ENCODE assay signal across 18 cellular contexts in the genomic region with DNA sequence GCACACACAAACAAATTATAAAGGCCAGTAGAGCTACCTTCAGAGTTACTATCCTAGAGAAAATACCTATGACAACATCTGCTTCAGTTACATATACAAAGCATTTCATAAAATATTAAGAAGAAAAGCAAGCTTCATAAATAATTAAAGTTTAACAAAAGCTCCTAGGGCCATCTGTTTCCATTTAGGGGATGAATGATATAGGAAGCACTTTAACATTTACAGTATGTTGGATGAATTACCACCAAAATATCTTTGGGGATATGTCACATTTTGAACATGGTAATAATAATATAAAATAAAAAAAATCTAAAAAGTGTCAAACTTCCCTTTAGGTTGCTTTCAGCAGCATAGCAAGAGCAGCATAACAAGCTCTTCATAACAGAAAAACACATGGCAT.
A peak's percentile ranks its signal among the peaks of the same experiment; 100 is the strongest.
DNase-seq lines count a peak whose midpoint lies in the region; ATAC-seq lines count a peak whose summit lies in the region.
"Had no signal": no experiment of that assay in that cellular context is flagged by ENCODE, and none has a peak within 500 bp of the region (broad histone marks: within the 10 kb centered on the region; RNA-seq: fewer than 3 reads in every experiment).

No MANE protein-coding gene starts in this region.

- H3K36me3 ChIP-seq in SK-N-MC (ENCODE audit: insufficient read depth, low read length) = peaks cover 4% of the 10 kb centered on the region
- H3K36me3 ChIP-seq: BE2C had no signal

- peak; percentile 35 for DNase-seq in EH (ENCODE audit: low read depth)
- DNase-seq in SK-N-MC (ENCODE audit: low read depth, low spot score) = peak; percentile 24
- peak; percentile 23 for DNase-seq in fibroblast of gingiva (ENCODE audit: low read depth)
- DNase-seq in retina = peak; percentile 14
- DNase-seq in ureter (ENCODE audit: low spot score) = no peak
- no peak for DNase-seq in DMS114 treated with DMSO at 0.1 percent for 48 hours (lab: John Stamatoyannopoulos, UW; ENCODE audit: unreplicated experiment)
- no peak for DNase-seq in NCI-H2081 treated with DMSO at 0.1 percent for 48 hours (lab: John Stamatoyannopoulos, UW)
- DNase-seq: ACHN; BE2C; CD4-positive, alpha-beta memory T cell; DMS153; DMS79 treated with DMSO at 0.1 percent for 48 hours; GDM1; HCEC 1CT; HFFc6 had no signal

- no peaks in the 10 kb centered on the region for H3K9me3 ChIP-seq in SK-N-MC (ENCODE audit: low read depth, low read length)
- H3K9me3 ChIP-seq: BE2C had no signal

- peak overlapping the region; percentile 6; the same call in 1 of the 2 replicates for H3K27ac ChIP-seq in SK-N-MC
- H3K27ac ChIP-seq: C4-2B had no signal

- no peak overlapping the region for H3K9ac ChIP-seq in SK-N-MC (ENCODE audit: insufficient read length)

- no peak overlapping the region for H3K4me3 ChIP-seq in SK-N-MC

- no peak for ATAC-seq in esophagus mucosa
- ATAC-seq: HepG2 had no signal

Comparison
In these comparisons a context has a peak if more than half of its experiments do, and no peak if none do; other contexts are left out.
1. DNase-seq: peak in EH (single experiment), SK-N-MC (single experiment), fibroblast of gingiva (single experiment) and retina (single experiment); none in ureter (single experiment), DMS114 treated with DMSO at 0.1 percent for 48 hours (single experiment) and NCI-H2081 treated with DMSO at 0.1 percent for 48 hours (single experiment).